17 cellular contexts compared by ENCODE assay signal in genomic region chr22:47061226-47061625, GRCh38.
"Had no signal": no experiment of that assay in that cellular context is flagged by ENCODE, and none has a peak within 500 bp of the region (broad histone marks: within the 10 kb centered on the region; RNA-seq: fewer than 3 reads in every experiment).

No MANE protein-coding gene starts in this region.

- H3K4me3 ChIP-seq: adrenal gland, dorsolateral prefrontal cortex, right lobe of liver had no signal

- H3K9me3 ChIP-seq: adrenal gland, right lobe of liver had no signal

- H3K9me3 Mint-ChIP-seq: activated naive CD4-positive, alpha-beta T cell treated with anti-CD3 and anti-CD28 coated beads, Interleukin-2, amount 10 ng/mL, durations not matched to agents 7 days and 5 days; activated T-helper 17 cell treated with anti-CD3 and anti-CD28 coated beads, Interleukin-2, amount 50 U/mL, for 72 hours; mesothelial cell of epicardium; natural killer cell treated with Interleukin-12 subunit alpha and Interleukin-12 subunit beta and Interleukin-15 and Interleukin-18, amount 100 ng/mL, for 72 hours had no signal

- H3K27me3 Mint-ChIP-seq: activated naive CD4-positive, alpha-beta T cell treated with anti-CD3 and anti-CD28 coated beads, Interleukin-2, amount 10 ng/mL, durations not matched to agents 7 days and 5 days; activated T-helper 17 cell treated with anti-CD3 and anti-CD28 coated beads, Interleukin-2, amount 50 U/mL, for 72 hours; natural killer cell treated with Interleukin-12 subunit alpha and Interleukin-12 subunit beta and Interleukin-15 and Interleukin-18, amount 100 ng/mL, for 72 hours; T-helper 17 cell had no signal

- H3K27ac ChIP-seq: adrenal gland, dorsolateral prefrontal cortex, foreskin keratinocyte, right lobe of liver, VCaP had no signal

- H3K4me1 Mint-ChIP-seq: activated naive CD4-positive, alpha-beta T cell treated with anti-CD3 and anti-CD28 coated beads, Interleukin-2, amount 10 ng/mL, durations not matched to agents 7 days and 5 days; mesothelial cell of epicardium had no signal

- H3K36me3 Mint-ChIP-seq: natural killer cell treated with Interleukin-12 subunit alpha and Interleukin-12 subunit beta and Interleukin-15 and Interleukin-18, amount 100 ng/mL, for 72 hours had no signal

- H3K27ac Mint-ChIP-seq: activated naive CD4-positive, alpha-beta T cell treated with anti-CD3 and anti-CD28 coated beads, Interleukin-2, amount 10 ng/mL, durations not matched to agents 7 days and 5 days; activated T-helper 17 cell treated with anti-CD3 and anti-CD28 coated beads, Interleukin-2, amount 50 U/mL, for 72 hours; mesothelial cell of epicardium; natural killer cell treated with Interleukin-12 subunit alpha and Interleukin-12 subunit beta and Interleukin-15 and Interleukin-18, amount 100 ng/mL, for 72 hours; T-helper 17 cell had no signal

- DNase-seq: activated CD4-positive, alpha-beta T cell treated with anti-CD3 and anti-CD28 coated beads, Interleukin-2, amount 50 U/mL, for 48 hours; activated naive CD4-positive, alpha-beta T cell treated with anti-CD3 and anti-CD28 coated beads, Interleukin-2, amount 10 ng/mL, durations not matched to agents 7 days and 5 days; activated T-cell treated with anti-CD3 and anti-CD28 coated beads for 4 hours; adrenal gland; foreskin keratinocyte; hypothalamus; islet precursor cell; nucleus accumbens; small intestine; stimulated activated CD4-positive, alpha-beta T cell treated with anti-CD3 and anti-CD28 coated beads, Interleukin-4, amount 100 ng/mL, for 1 hour; T-helper 17 cell had no signal

- H3K4me1 ChIP-seq: adrenal gland, foreskin keratinocyte, right lobe of liver had no signal

- H3K27me3 ChIP-seq: adrenal gland, dorsolateral prefrontal cortex, foreskin keratinocyte, right lobe of liver had no signal

- H3K4me3 Mint-ChIP-seq: activated naive CD4-positive, alpha-beta T cell treated with anti-CD3 and anti-CD28 coated beads, Interleukin-2, amount 10 ng/mL, durations not matched to agents 7 days and 5 days; activated T-helper 17 cell treated with anti-CD3 and anti-CD28 coated beads, Interleukin-2, amount 50 U/mL, for 72 hours; mesothelial cell of epicardium; natural killer cell treated with Interleukin-12 subunit alpha and Interleukin-12 subunit beta and Interleukin-15 and Interleukin-18, amount 100 ng/mL, for 72 hours; T-helper 17 cell had no signal

- H3K36me3 ChIP-seq: adrenal gland had no signal
